ENCODE assay signal across 9 cellular contexts in genomic region chr10:129972145-129972965, GRCh38. TPM values are rescaled to one million over a fixed set of nuclear protein-coding genes. Genes with fewer than 3 reads are reported as not detected.
A peak's percentile ranks its signal among the peaks of the same experiment; 100 is the strongest.
DNase-seq lines count a peak whose midpoint lies in the region; ATAC-seq, FAIRE-seq and TF ChIP-seq lines count a peak whose summit lies in the region.
"Had no signal": no experiment of that assay in that cellular context is flagged by ENCODE, and none has a peak within 500 bp of the region (broad histone marks: within the 10 kb centered on the region; RNA-seq: fewer than 3 reads in every experiment).

No MANE protein-coding gene starts in this region.

- H2AFZ ChIP-seq in keratinocyte (ENCODE audit: control insufficient read depth, low read length), result no peak overlapping the region

- no peaks in the 10 kb centered on the region for H3K36me3 ChIP-seq in keratinocyte (ENCODE audit: control insufficient read depth in 2 of 2, extremely low read depth in 1 of 2, insufficient read depth in 2 of 2, low read length in 2 of 2)
- H3K36me3 ChIP-seq in subcutaneous abdominal adipose tissue (ENCODE audit: control insufficient read depth in 5 of 5, insufficient read depth in 5 of 5, low read length in 5 of 5), result no peaks in the 10 kb centered on the region
- H3K36me3 ChIP-seq: transverse colon had no signal

- no peak for DNase-seq in activated naive CD4-positive, alpha-beta T cell treated with anti-CD3 and anti-CD28 coated beads, Interleukin-2, amount 50 U/mL, for 72 hours (ENCODE audit: low spot score in 2 of 2)
- DNase-seq in activated naive CD8-positive, alpha-beta T cell treated with anti-CD3 and anti-CD28 coated beads for 36 hours, result no peak
- no peak for DNase-seq in keratinocyte (ENCODE audit: low read depth, low spot score)
- DNase-seq in NCI-H510A treated with DMSO at 0.1 percent for 48 hours (lab: John Stamatoyannopoulos, UW), result no peak
- no peak for DNase-seq in HuH-7 (ENCODE audit: low spot score)

- H3K4me3 Mint-ChIP-seq in activated naive CD4-positive, alpha-beta T cell treated with anti-CD3 and anti-CD28 coated beads, Interleukin-2, amount 50 U/mL, for 24 hours, result peak overlapping the region; percentile 64
- H3K4me3 Mint-ChIP-seq in activated naive CD8-positive, alpha-beta T cell treated with anti-CD3 and anti-CD28 coated beads for 36 hours, result peak overlapping the region; percentile 44

- H3K27me3 ChIP-seq in keratinocyte (ENCODE audit: control insufficient read depth, extremely low read depth, insufficient read depth, low read length), result peaks cover 66% of the 10 kb centered on the region
- peaks cover 0 to 4% (median 0%) of the 10 kb centered on the region in 5 donors for H3K27me3 ChIP-seq in subcutaneous abdominal adipose tissue (ENCODE audit: control insufficient read depth in 5 of 5, insufficient read depth in 4 of 5, low read length in 5 of 5)

- H3K4me3 ChIP-seq in keratinocyte (ENCODE audit: control insufficient read depth in 2 of 3, extremely low read depth in 1 of 3, insufficient read depth in 2 of 3, low read depth in 1 of 3, low read length in 3 of 3) (no peak overlapping the region), subcutaneous abdominal adipose tissue (ENCODE audit: low read depth in 1 of 5, low read length in 5 of 5) (peak overlapping the region; percentile 12 to 66 (median 56))

- H3K9ac ChIP-seq in keratinocyte (ENCODE audit: control insufficient read depth, extremely low read depth, insufficient read depth, low read length) (no peak overlapping the region), subcutaneous abdominal adipose tissue (ENCODE audit: low read length in 5 of 5) (peak overlapping the region in 2 of 5 donors; percentile 16 to 35)

- peak overlapping the region; percentile 22 for H3K4me2 ChIP-seq in keratinocyte (ENCODE audit: control insufficient read depth, extremely low read depth, insufficient read depth, low read depth, low read length)

- TF ChIP-seq CTCF in keratinocyte (optimal IDR thresholded peaks at IDR 0.05 in 1 of 3, IDR thresholded peaks at IDR 0.05 in 1 of 3, conservative IDR thresholded peaks at IDR 0.05 in 1 of 3; ENCODE audit: extremely low read depth in 1 of 3, insufficient read depth in 2 of 3, low read length in 3 of 3), result no peak

- H3K4me1 Mint-ChIP-seq in activated naive CD4-positive, alpha-beta T cell treated with anti-CD3 and anti-CD28 coated beads, Interleukin-2, amount 50 U/mL, for 24 hours, result peaks cover 18% of the 10 kb centered on the region
- H3K4me1 Mint-ChIP-seq in activated naive CD8-positive, alpha-beta T cell treated with anti-CD3 and anti-CD28 coated beads for 36 hours, result peaks cover 18% of the 10 kb centered on the region

- no peak for ATAC-seq in activated naive CD4-positive, alpha-beta T cell treated with anti-CD3 and anti-CD28 coated beads, Interleukin-2, amount 50 U/mL, for 72 hours
- no peak for ATAC-seq in HG02623 (IDR thresholded peaks at IDR 0.05; ENCODE audit: unreplicated experiment)

- FAIRE-seq in keratinocyte (lab: Jason Lieb, UNC), result no peak

- H3K27ac ChIP-seq in keratinocyte (ENCODE audit: control insufficient read depth, insufficient read depth, low read length), result no peak overlapping the region
- no peak overlapping the region for H3K27ac ChIP-seq in subcutaneous abdominal adipose tissue (ENCODE audit: low read depth, low read length)
- H3K27ac ChIP-seq: transverse colon had no signal

- no peaks in the 10 kb centered on the region for H4K20me1 ChIP-seq in keratinocyte (ENCODE audit: control insufficient read depth, extremely low read depth, insufficient read depth, low read length)

- dilution Hi-C loops in keratinocyte (cut with MboI; ENCODE audit: extremely low pct_ligation_motif_present, low sequenced_read_pairs), result no loop called here

- H3K36me3 Mint-ChIP-seq in activated naive CD4-positive, alpha-beta T cell treated with anti-CD3 and anti-CD28 coated beads, Interleukin-2, amount 50 U/mL, for 24 hours, result no peaks in the 10 kb centered on the region
- peaks cover 0 to 9% of the 10 kb centered on the region in 2 donors for H3K36me3 Mint-ChIP-seq in activated naive CD4-positive, alpha-beta T cell treated with anti-CD3 and anti-CD28 coated beads, Interleukin-2, amount 50 U/mL, for 72 hours
- H3K36me3 Mint-ChIP-seq in activated naive CD8-positive, alpha-beta T cell treated with anti-CD3 and anti-CD28 coated beads for 36 hours, result no peaks in the 10 kb centered on the region

- peak overlapping the region; percentile 26 for H3K27ac Mint-ChIP-seq in activated naive CD4-positive, alpha-beta T cell treated with anti-CD3 and anti-CD28 coated beads, Interleukin-2, amount 50 U/mL, for 24 hours
- H3K27ac Mint-ChIP-seq in activated naive CD4-positive, alpha-beta T cell treated with anti-CD3 and anti-CD28 coated beads, Interleukin-2, amount 50 U/mL, for 72 hours, result peak overlapping the region in 1 of 2 donors; percentile 53
- H3K27ac Mint-ChIP-seq in activated naive CD8-positive, alpha-beta T cell treated with anti-CD3 and anti-CD28 coated beads for 36 hours, result no peak overlapping the region

- no peaks in the 10 kb centered on the region for H3K9me3 ChIP-seq in keratinocyte (ENCODE audit: control insufficient read depth, low read depth, low read length)
- no peaks in the 10 kb centered on the region for H3K9me3 ChIP-seq in subcutaneous abdominal adipose tissue (ENCODE audit: control insufficient read depth in 5 of 5, low read length in 5 of 5)
- H3K9me3 ChIP-seq: transverse colon had no signal

- no peaks in the 10 kb centered on the region for H3K9me3 Mint-ChIP-seq in activated naive CD4-positive, alpha-beta T cell treated with anti-CD3 and anti-CD28 coated beads, Interleukin-2, amount 50 U/mL, for 24 hours
- no peaks in the 10 kb centered on the region for H3K9me3 Mint-ChIP-seq in activated naive CD4-positive, alpha-beta T cell treated with anti-CD3 and anti-CD28 coated beads, Interleukin-2, amount 50 U/mL, for 72 hours
- no peaks in the 10 kb centered on the region for H3K9me3 Mint-ChIP-seq in activated naive CD8-positive, alpha-beta T cell treated with anti-CD3 and anti-CD28 coated beads for 36 hours

- H3K4me1 ChIP-seq in keratinocyte (ENCODE audit: control insufficient read depth, extremely low read depth, insufficient read depth, low read length) (no peaks in the 10 kb centered on the region), subcutaneous abdominal adipose tissue (ENCODE audit: control insufficient read depth in 5 of 5, insufficient read depth in 5 of 5, low read length in 5 of 5) (peaks cover 6 to 39% (median 34%) of the 10 kb centered on the region in 5 donors)

- H3K9me1 ChIP-seq in keratinocyte (ENCODE audit: control insufficient read depth, extremely low read depth, insufficient read depth, low read length), result no peaks in the 10 kb centered on the region

- peaks cover 48% of the 10 kb centered on the region for H3K27me3 Mint-ChIP-seq in activated naive CD4-positive, alpha-beta T cell treated with anti-CD3 and anti-CD28 coated beads, Interleukin-2, amount 50 U/mL, for 24 hours
- H3K27me3 Mint-ChIP-seq in activated naive CD8-positive, alpha-beta T cell treated with anti-CD3 and anti-CD28 coated beads for 36 hours, result peaks cover 87% of the 10 kb centered on the region

- H3K79me2 ChIP-seq in keratinocyte (ENCODE audit: control insufficient read depth, insufficient read depth, low read length), result no peaks in the 10 kb centered on the region

RNA-seq across cellular contexts. Expression of gene EBF3, which starts 8.3 kb away (rescaled TPM):
- total RNA-seq in activated naive CD4-positive, alpha-beta T cell treated with anti-CD3 and anti-CD28 coated beads, Interleukin-2, amount 50 U/mL, for 72 hours, result not detected
- not detected for total RNA-seq in activated naive CD8-positive, alpha-beta T cell treated with anti-CD3 and anti-CD28 coated beads for 36 hours
- polyA plus RNA-seq in keratinocyte, result 0.01 to 0.05 TPM in 2 of 3 replicates, not detected in the other
- not detected for polyA plus RNA-seq in keratinocyte (2011; ENCODE audit: low read depth)
- polyA plus RNA-seq in keratinocyte (2011; cell fraction: cytosol; rRNA removed), result not detected in 2 replicates
- 0.03 TPM in 1 of 2 replicates, not detected in the other for polyA plus RNA-seq in keratinocyte (2011; cell fraction: nucleus; rRNA removed)
- not detected in 2 replicates for polyA plus RNA-seq in keratinocyte (2012; ENCODE audit: low replicate concordance)
- polyA minus RNA-seq in keratinocyte, result not detected in 3 replicates
- not detected for polyA minus RNA-seq in keratinocyte (2011; cell fraction: cytosol; rRNA and poly(A)+ RNA removed)
- polyA minus RNA-seq in keratinocyte (2011; cell fraction: nucleus; rRNA and poly(A)+ RNA removed), result not detected in 2 replicates

Comparison
In these comparisons a context has a peak if more than half of its experiments do, and no peak if none do; other contexts are left out.
1. H3K4me3 ChIP-seq: peak in subcutaneous abdominal adipose tissue (5 of 5); none in keratinocyte (0 of 3).